Comparison of ENCODE assay signal across 9 cellular contexts in the genomic region with DNA sequence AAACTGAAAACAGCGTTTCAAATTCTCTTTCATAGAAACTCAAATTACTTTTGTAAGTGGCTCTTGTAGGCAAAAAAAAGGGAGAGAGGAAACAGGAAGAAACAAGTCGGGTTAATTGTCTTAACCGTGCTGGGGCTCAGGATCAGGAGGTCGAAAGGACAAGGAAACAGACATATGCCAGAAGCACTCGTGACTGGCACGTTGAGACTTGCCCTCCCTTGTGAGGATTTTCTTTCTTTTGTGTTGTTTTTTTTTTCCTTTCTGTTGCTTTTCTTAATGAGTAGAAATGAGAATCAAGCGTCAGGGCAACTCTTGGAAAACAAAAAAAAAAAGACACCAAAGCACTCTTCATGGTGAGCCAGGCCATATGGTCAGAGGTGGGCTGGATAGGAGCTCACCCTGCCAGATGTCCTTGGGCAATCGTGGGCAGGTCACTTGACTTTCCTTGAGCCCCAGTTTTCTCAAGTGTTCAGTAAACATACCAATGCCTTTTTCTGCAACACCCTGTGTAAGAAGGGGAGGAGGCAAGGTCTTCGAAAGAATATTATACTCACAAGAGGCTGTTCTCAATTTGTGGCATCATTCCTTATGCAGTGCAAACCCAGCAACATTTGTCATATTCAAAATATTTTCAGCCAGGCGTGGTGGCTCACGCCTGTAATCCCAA. TPM values are rescaled to one million over a fixed set of nuclear protein-coding genes. Genes with fewer than 3 reads are reported as not detected.
DNase-seq lines count a peak whose midpoint lies in the region; ATAC-seq and TF ChIP-seq lines count a peak whose summit lies in the region.
"Had no signal": no experiment of that assay in that cellular context is flagged by ENCODE, and none has a peak within 500 bp of the region (broad histone marks: within the 10 kb centered on the region; RNA-seq: fewer than 3 reads in every experiment).

No MANE protein-coding gene starts in this region.

- no peaks in the 10 kb centered on the region for H3K27me3 ChIP-seq in lower lobe of right lung (ENCODE audit: low read depth)

- DNase-seq in NCI-H748 (lab: John Stamatoyannopoulos, UW; ENCODE audit: unreplicated experiment), result peak; percentile 1
- no peak for DNase-seq in NCI-H748 treated with DMSO at 0.1 percent for 48 hours (lab: John Stamatoyannopoulos, UW)
- DNase-seq in caudate nucleus (lab: John Stamatoyannopoulos, UW), result no peak
- DNase-seq in lower lobe of right lung, result peak; percentile 71
- no peak for DNase-seq in GM10266 (ENCODE audit: extremely low spot score)
- DNase-seq: activated effector memory CD4-positive, alpha-beta T cell treated with anti-CD3 and anti-CD28 coated beads, Interleukin-2, amount 50 U/mL, for 16 hours had no signal

- no peak for TF ChIP-seq CTCF in lower lobe of right lung (IDR thresholded peaks at IDR 0.05)
- TF ChIP-seq CTCF in GM10266 (IDR thresholded peaks at IDR 0.05; ENCODE audit: control insufficient read depth, insufficient read depth, low read depth, missing control alignments), result no peak

- H3K9me3 ChIP-seq in lower lobe of right lung, result no peaks in the 10 kb centered on the region

- WGBS in urinary bladder, result 29% methylated on average over 11 of the region's 11 CpGs

- H3K4me3 ChIP-seq in lower lobe of right lung, result no peak overlapping the region
- no peak overlapping the region for H3K4me3 ChIP-seq in urinary bladder (ENCODE audit: low read depth, low read length)

- peaks cover 31% of the 10 kb centered on the region for H3K4me1 ChIP-seq in lower lobe of right lung
- peaks cover 7% of the 10 kb centered on the region for H3K4me1 ChIP-seq in urinary bladder (ENCODE audit: insufficient read depth)

- H3K36me3 ChIP-seq in lower lobe of right lung (no peaks in the 10 kb centered on the region), urinary bladder (ENCODE audit: insufficient read depth) (no peaks in the 10 kb centered on the region)

- ATAC-seq in lower lobe of right lung (peak; percentile 91 to 94), HG02840 (IDR thresholded peaks at IDR 0.05; ENCODE audit: low FRiP score, unreplicated experiment) (no peak), GM18870 (IDR thresholded peaks at IDR 0.05; ENCODE audit: unreplicated experiment) (no peak)

- intact Hi-C loops in lower lobe of right lung (cut with DNase I), result no loop called here

- peak overlapping the region; percentile 22 for H3K27ac ChIP-seq in caudate nucleus (ENCODE audit: low read depth, low read length)
- H3K27ac ChIP-seq in lower lobe of right lung, result peak overlapping the region; percentile 68
- peak overlapping the region; percentile 29 for H3K27ac ChIP-seq in urinary bladder (ENCODE audit: low read depth)

RNA-seq across cellular contexts. Expression of a gene that starts 23.0 kb away (rescaled TPM):
- total RNA-seq in lower lobe of right lung (23.6 TPM), urinary bladder (44.3 TPM)
- polyA plus RNA-seq in urinary bladder, result 13.5 TPM

Comparison
In these comparisons a context has a peak if more than half of its experiments do, and no peak if none do; other contexts are left out.
1. DNase-seq: peak in NCI-H748 (single experiment) and lower lobe of right lung (single experiment); none in NCI-H748 treated with DMSO at 0.1 percent for 48 hours (single experiment), caudate nucleus (0 of 61) and GM10266 (single experiment).
2. ATAC-seq: peak in lower lobe of right lung (2 of 2); none in HG02840 (single experiment) and GM18870 (single experiment).
3. Peak in every context shown above with its lines, with median percentiles within 50 percentile points of each other: H3K27ac ChIP-seq.